Comparison of ENCODE assay signal across 8 cellular contexts in genomic region chr19:57559008-57559403, GRCh38. TPM values are rescaled to one million over a fixed set of nuclear protein-coding genes. Genes with fewer than 3 reads are reported as not detected.
A peak's percentile ranks its signal among the peaks of the same experiment; 100 is the strongest.
DNase-seq lines count a peak whose midpoint lies in the region; ATAC-seq and TF ChIP-seq lines count a peak whose summit lies in the region.

No MANE protein-coding gene starts in this region.

- no peak for TF ChIP-seq POLR2A in adrenal gland (IDR thresholded peaks at IDR 0.05)

- intact Hi-C loops in adrenal gland (cut with DNase I), result no loop called here

- H3K4me3 ChIP-seq in BE2C (ENCODE audit: low read depth, low read length), result peak overlapping the region; percentile 89
- peak overlapping the region; percentile 73 for H3K4me3 ChIP-seq in Karpas-422 (ENCODE audit: low read length)
- H3K4me3 ChIP-seq in adrenal gland, result peak overlapping the region; percentile 29 to 96 (median 68)
- H3K4me3 ChIP-seq in hepatocyte, result peak overlapping the region; percentile 84
- H3K4me3 ChIP-seq in skeletal muscle cell (ENCODE audit: low read depth, low read length), result peak overlapping the region; percentile 95

- H3K4me1 ChIP-seq in BE2C (no peaks in the 10 kb centered on the region), Karpas-422 (ENCODE audit: low read length) (no peaks in the 10 kb centered on the region), adrenal gland (replicated peaks in 1 of 2) (peaks cover 4 to 16% of the 10 kb centered on the region in 2 donors), hepatocyte (ENCODE audit: insufficient read depth) (peaks cover 12% of the 10 kb centered on the region)

- TF ChIP-seq CTCF in BE2C (IDR thresholded peaks at IDR 0.05; ENCODE audit: low read depth, low read length) (no peak), adrenal gland (IDR thresholded peaks at IDR 0.05) (no peak), hepatocyte (IDR thresholded peaks at IDR 0.05; ENCODE audit: poor library complexity) (no peak)

- peak; percentile 36 for ATAC-seq in GM18868 (IDR thresholded peaks at IDR 0.05; ENCODE audit: unreplicated experiment)
- no peak for ATAC-seq in HG02798 (IDR thresholded peaks at IDR 0.05; ENCODE audit: poor library complexity, unreplicated experiment)

- H3K36me3 ChIP-seq in BE2C (peaks cover 25% of the 10 kb centered on the region), Karpas-422 (ENCODE audit: insufficient read depth, low read length) (peaks cover 28% of the 10 kb centered on the region), adrenal gland (replicated peaks in 1 of 2) (peaks cover 0 to 19% of the 10 kb centered on the region in 2 donors), hepatocyte (replicated peaks; ENCODE audit: insufficient read depth, low read depth) (peaks cover 6% of the 10 kb centered on the region)

- H3K9me3 ChIP-seq in BE2C, result peaks cover 4% of the 10 kb centered on the region
- H3K9me3 ChIP-seq in Karpas-422 (ENCODE audit: low read length), result peaks cover 68% of the 10 kb centered on the region
- no peaks in the 10 kb centered on the region for H3K9me3 ChIP-seq in adrenal gland (replicated peaks in 1 of 3)
- peaks cover 11% of the 10 kb centered on the region for H3K9me3 ChIP-seq in hepatocyte (ENCODE audit: low read depth)

- H4K20me1 ChIP-seq in Karpas-422 (ENCODE audit: insufficient read depth, low read depth, low read length) (no peaks in the 10 kb centered on the region), hepatocyte (ENCODE audit: insufficient read depth, poor library complexity, severe bottlenecking) (peaks cover 2% of the 10 kb centered on the region)

- H2AFZ ChIP-seq in Karpas-422 (ENCODE audit: low read length) (no peak overlapping the region), hepatocyte (peak overlapping the region; percentile 91)

- H3K9me2 ChIP-seq in Karpas-422 (replicated peaks; ENCODE audit: insufficient read depth, low read length) (no peaks in the 10 kb centered on the region), hepatocyte (replicated peaks; ENCODE audit: insufficient read depth) (no peaks in the 10 kb centered on the region)

- H3K27ac ChIP-seq in Karpas-422 (ENCODE audit: low read length), result no peak overlapping the region
- H3K27ac ChIP-seq in adrenal gland, result peak overlapping the region in 4 of 5 donors; percentile 12 to 75 (median 58)
- peak overlapping the region; percentile 69 for H3K27ac ChIP-seq in hepatocyte

- WGBS in adrenal gland, 4 donors, result 0 to 1% (median 0%) methylated on average over 19 to 22 of the region's 22 CpGs
- 1% methylated on average over 22 of the region's 22 CpGs for WGBS in hepatocyte (ENCODE audit: low lambda C conversion rate, missing lambda C conversion rate)

- H3K79me2 ChIP-seq in Karpas-422 (ENCODE audit: low read length), result peaks cover 19% of the 10 kb centered on the region
- peaks cover 30% of the 10 kb centered on the region for H3K79me2 ChIP-seq in hepatocyte

- H3K4me2 ChIP-seq in Karpas-422 (ENCODE audit: low read depth, low read length, poor library complexity, severe bottlenecking), result peak overlapping the region; percentile 61
- H3K4me2 ChIP-seq in hepatocyte, result peak overlapping the region; percentile 97

- H3K27me3 ChIP-seq in BE2C, result no peaks in the 10 kb centered on the region
- no peaks in the 10 kb centered on the region for H3K27me3 ChIP-seq in Karpas-422 (ENCODE audit: low read length)
- no peaks in the 10 kb centered on the region for H3K27me3 ChIP-seq in adrenal gland
- H3K27me3 ChIP-seq in hepatocyte, result no peaks in the 10 kb centered on the region

- H3K9ac ChIP-seq in Karpas-422 (ENCODE audit: low read length), result peak overlapping the region; percentile 77

- peak; percentile 15 for DNase-seq in BE2C
- DNase-seq in Karpas-422, result peak; percentile 61
- DNase-seq in adrenal gland, result peak in 6 of 7 donors; percentile 19 to 57 (median 30)
- DNase-seq in hepatocyte (ENCODE audit: low spot score), result peak; percentile 21
- DNase-seq in skeletal muscle cell (ENCODE audit: low read depth), result no peak
- DNase-seq in superior temporal gyrus (ENCODE audit: extremely low spot score), result no peak

RNA-seq across cellular contexts. Expression of gene ZNF550, which starts 0.7 kb away (rescaled TPM):
- polyA plus RNA-seq in BE2C (2012; ENCODE audit: insufficient read depth, insufficient read length, low read depth), result 6.9 TPM
- total RNA-seq in Karpas-422 (2014; rRNA removed; shearing (Covaris generic); ENCODE audit: low replicate concordance), result 5.5 and 5.7 TPM in 2 replicates
- total RNA-seq in adrenal gland (10 to 100 TPM in 2 of 8 donors, 1 to 10 TPM in 6; 2.7 to 12.7 (median 6.9) TPM), hepatocyte (5.7 and 5.9 TPM in 2 replicates)
- polyA plus RNA-seq in adrenal gland (1 to 10 TPM; 3.4 to 9.1 (median 4.5) TPM), hepatocyte (5.2 and 6.2 TPM in 2 replicates)

RNA-seq across cellular contexts. Expression of gene ZNF416, which starts 19.7 kb away (rescaled TPM):
- polyA plus RNA-seq in BE2C (2012; ENCODE audit: insufficient read depth, insufficient read length, low read depth), result 4.9 TPM
- total RNA-seq in Karpas-422 (2014; rRNA removed; shearing (Covaris generic); ENCODE audit: low replicate concordance), result 3.1 and 4.6 TPM in 2 replicates
- 1 to 10 TPM; 2.1 to 6.1 (median 5.5) TPM for total RNA-seq in adrenal gland
- 1 to 10 TPM; 1.9 to 5.3 (median 2.3) TPM for polyA plus RNA-seq in adrenal gland
- total RNA-seq in hepatocyte, result 4.7 and 5.8 TPM in 2 replicates
- polyA plus RNA-seq in hepatocyte, result 1.9 and 2.5 TPM in 2 replicates

RNA-seq across cellular contexts. Expression of gene ZIK1, which starts 24.9 kb away (rescaled TPM):
- polyA plus RNA-seq in BE2C (2012; ENCODE audit: insufficient read depth, insufficient read length, low read depth), result 9.0 TPM
- 0.11 TPM in 2 replicates for total RNA-seq in Karpas-422 (2014; rRNA removed; shearing (Covaris generic); ENCODE audit: low replicate concordance)
- total RNA-seq in adrenal gland (1 to 10 TPM; 2.8 to 9.4 (median 5.4) TPM), hepatocyte (5.1 and 7.1 TPM in 2 replicates)
- polyA plus RNA-seq in adrenal gland (1 to 10 TPM; 1.5 to 4.0 (median 1.9) TPM), hepatocyte (3.3 and 3.8 TPM in 2 replicates)

RNA-seq across cellular contexts. Expression of gene ZNF549, which starts 31.9 kb away (rescaled TPM):
- 7.8 TPM for polyA plus RNA-seq in BE2C (2012; ENCODE audit: insufficient read depth, insufficient read length, low read depth)
- 6.7 and 9.8 TPM in 2 replicates for total RNA-seq in Karpas-422 (2014; rRNA removed; shearing (Covaris generic); ENCODE audit: low replicate concordance)
- total RNA-seq in adrenal gland (1 to 10 TPM; 2.7 to 7.5 (median 5.8) TPM), hepatocyte (4.3 and 6.4 TPM in 2 replicates)
- polyA plus RNA-seq in adrenal gland (1 to 10 TPM; 2.8 to 5.1 (median 2.8) TPM), hepatocyte (3.2 and 3.5 TPM in 2 replicates)

RNA-seq across cellular contexts. Expression of gene ZNF530, which starts 40.7 kb away (rescaled TPM):
- polyA plus RNA-seq in BE2C (2012; ENCODE audit: insufficient read depth, insufficient read length, low read depth), result 6.5 TPM
- 5.2 and 7.7 TPM in 2 replicates for total RNA-seq in Karpas-422 (2014; rRNA removed; shearing (Covaris generic); ENCODE audit: low replicate concordance)
- 1 to 10 TPM; 1.2 to 5.5 (median 2.8) TPM for total RNA-seq in adrenal gland
- 1 to 10 TPM; 1.4 to 2.0 (median 1.9) TPM for polyA plus RNA-seq in adrenal gland
- total RNA-seq in hepatocyte, result 1.3 and 1.8 TPM in 2 replicates
- 1.3 and 2.8 TPM in 2 replicates for polyA plus RNA-seq in hepatocyte

Comparison
In these comparisons a context has a peak if more than half of its experiments do, and no peak if none do; other contexts are left out.
1. DNase-seq: peak in BE2C (single experiment), Karpas-422 (single experiment), adrenal gland (6 of 7) and hepatocyte (single experiment); none in skeletal muscle cell (single experiment) and superior temporal gyrus (single experiment).
2. Peak in every context shown above with its lines, with median percentiles within 50 percentile points of each other: H3K4me3 ChIP-seq.